ENCODE assay signal across 1 cellular context in the genomic region with DNA sequence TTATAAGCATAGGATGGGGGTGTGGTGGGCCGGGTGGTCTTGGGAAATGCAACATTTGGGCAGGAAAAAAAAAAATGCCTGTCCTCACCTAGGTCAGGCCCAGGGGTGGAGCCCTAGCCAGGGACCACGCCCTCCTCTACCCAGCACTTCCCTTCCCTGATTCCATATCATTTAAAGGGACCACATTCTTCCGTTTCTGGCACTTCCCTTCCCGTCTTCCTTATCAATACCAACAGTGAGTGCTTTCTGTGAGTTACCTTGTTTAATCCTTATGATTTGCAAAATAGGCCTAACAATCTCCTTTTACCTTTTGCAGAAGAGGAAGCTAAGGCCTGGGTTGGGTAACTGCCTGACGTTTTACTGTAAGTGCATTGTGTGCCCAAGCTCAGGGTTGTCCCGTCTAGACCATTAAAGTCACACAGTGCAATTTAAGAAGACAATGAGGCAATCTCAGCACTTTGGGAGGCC.
TF ChIP-seq lines count a peak whose summit lies in the region.

No MANE protein-coding gene starts in this region.

TF ChIP-seq in HepG2, 621 proteins besides CTCF, POLR2A, EP300 and RAD21:
- TF ChIP-seq, protein P1, sequence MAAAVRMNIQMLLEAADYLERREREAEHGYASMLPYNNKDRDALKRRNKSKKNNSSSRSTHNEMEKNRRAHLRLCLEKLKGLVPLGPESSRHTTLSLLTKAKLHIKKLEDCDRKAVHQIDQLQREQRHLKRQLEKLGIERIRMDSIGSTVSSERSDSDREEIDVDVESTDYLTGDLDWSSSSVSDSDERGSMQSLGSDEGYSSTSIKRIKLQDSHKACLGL (CRISPR knock-in tag; IDR thresholded peaks at IDR 0.05): no peak
- TF ChIP-seq ZNF83 (CRISPR knock-in tag; IDR thresholded peaks at IDR 0.05; ENCODE audit: borderline replicate concordance): no peak
- TF ChIP-seq ZNF75D (CRISPR knock-in tag; IDR thresholded peaks at IDR 0.05; ENCODE audit: borderline replicate concordance): no peak
- TF ChIP-seq SNRNP70 (IDR thresholded peaks at IDR 0.05; ENCODE audit: low read depth, low read length): no peak
- TF ChIP-seq, protein P2, sequence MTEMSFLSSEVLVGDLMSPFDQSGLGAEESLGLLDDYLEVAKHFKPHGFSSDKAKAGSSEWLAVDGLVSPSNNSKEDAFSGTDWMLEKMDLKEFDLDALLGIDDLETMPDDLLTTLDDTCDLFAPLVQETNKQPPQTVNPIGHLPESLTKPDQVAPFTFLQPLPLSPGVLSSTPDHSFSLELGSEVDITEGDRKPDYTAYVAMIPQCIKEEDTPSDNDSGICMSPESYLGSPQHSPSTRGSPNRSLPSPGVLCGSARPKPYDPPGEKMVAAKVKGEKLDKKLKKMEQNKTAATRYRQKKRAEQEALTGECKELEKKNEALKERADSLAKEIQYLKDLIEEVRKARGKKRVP (CRISPR knock-in tag; IDR thresholded peaks at IDR 0.05): no peak
- TF ChIP-seq ZNF367 (CRISPR knock-in tag; IDR thresholded peaks at IDR 0.05; ENCODE audit: borderline replicate concordance): no peak
- no peak for TF ChIP-seq DNMT3B (CRISPR knock-in tag; conservative IDR thresholded peaks at IDR 0.05)
- TF ChIP-seq, protein P3, sequence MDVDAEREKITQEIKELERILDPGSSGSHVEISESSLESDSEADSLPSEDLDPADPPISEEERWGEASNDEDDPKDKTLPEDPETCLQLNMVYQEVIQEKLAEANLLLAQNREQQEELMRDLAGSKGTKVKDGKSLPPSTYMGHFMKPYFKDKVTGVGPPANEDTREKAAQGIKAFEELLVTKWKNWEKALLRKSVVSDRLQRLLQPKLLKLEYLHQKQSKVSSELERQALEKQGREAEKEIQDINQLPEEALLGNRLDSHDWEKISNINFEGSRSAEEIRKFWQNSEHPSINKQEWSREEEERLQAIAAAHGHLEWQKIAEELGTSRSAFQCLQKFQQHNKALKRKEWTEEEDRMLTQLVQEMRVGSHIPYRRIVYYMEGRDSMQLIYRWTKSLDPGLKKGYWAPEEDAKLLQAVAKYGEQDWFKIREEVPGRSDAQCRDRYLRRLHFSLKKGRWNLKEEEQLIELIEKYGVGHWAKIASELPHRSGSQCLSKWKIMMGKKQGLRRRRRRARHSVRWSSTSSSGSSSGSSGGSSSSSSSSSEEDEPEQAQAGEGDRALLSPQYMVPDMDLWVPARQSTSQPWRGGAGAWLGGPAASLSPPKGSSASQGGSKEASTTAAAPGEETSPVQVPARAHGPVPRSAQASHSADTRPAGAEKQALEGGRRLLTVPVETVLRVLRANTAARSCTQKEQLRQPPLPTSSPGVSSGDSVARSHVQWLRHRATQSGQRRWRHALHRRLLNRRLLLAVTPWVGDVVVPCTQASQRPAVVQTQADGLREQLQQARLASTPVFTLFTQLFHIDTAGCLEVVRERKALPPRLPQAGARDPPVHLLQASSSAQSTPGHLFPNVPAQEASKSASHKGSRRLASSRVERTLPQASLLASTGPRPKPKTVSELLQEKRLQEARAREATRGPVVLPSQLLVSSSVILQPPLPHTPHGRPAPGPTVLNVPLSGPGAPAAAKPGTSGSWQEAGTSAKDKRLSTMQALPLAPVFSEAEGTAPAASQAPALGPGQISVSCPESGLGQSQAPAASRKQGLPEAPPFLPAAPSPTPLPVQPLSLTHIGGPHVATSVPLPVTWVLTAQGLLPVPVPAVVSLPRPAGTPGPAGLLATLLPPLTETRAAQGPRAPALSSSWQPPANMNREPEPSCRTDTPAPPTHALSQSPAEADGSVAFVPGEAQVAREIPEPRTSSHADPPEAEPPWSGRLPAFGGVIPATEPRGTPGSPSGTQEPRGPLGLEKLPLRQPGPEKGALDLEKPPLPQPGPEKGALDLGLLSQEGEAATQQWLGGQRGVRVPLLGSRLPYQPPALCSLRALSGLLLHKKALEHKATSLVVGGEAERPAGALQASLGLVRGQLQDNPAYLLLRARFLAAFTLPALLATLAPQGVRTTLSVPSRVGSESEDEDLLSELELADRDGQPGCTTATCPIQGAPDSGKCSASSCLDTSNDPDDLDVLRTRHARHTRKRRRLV (CRISPR knock-in tag; IDR thresholded peaks at IDR 0.05): no peak
- no peak for TF ChIP-seq ZNF33B (CRISPR knock-in tag; IDR thresholded peaks at IDR 0.05)
